Comparison of ENCODE assay signal across 8 cellular contexts in genomic region chr5:90408571-90409317, GRCh38. TPM values are rescaled to one million over a fixed set of nuclear protein-coding genes. Genes with fewer than 3 reads are reported as not detected.
DNase-seq lines count a peak whose midpoint lies in the region; ATAC-seq and TF ChIP-seq lines count a peak whose summit lies in the region.

No MANE protein-coding gene starts in this region.

- TF ChIP-seq CTCF in natural killer cell (IDR thresholded peaks at IDR 0.05) (no peak), GM10266 (IDR thresholded peaks at IDR 0.05; ENCODE audit: control insufficient read depth, insufficient read depth, low read depth, missing control alignments) (no peak)

- no peak overlapping the region for H3K4me3 Mint-ChIP-seq in natural killer cell

- H3K4me1 Mint-ChIP-seq in natural killer cell: no peaks in the 10 kb centered on the region

- no peaks in the 10 kb centered on the region for H3K27me3 ChIP-seq in rectal smooth muscle tissue (ENCODE audit: control insufficient read depth, insufficient read depth, low read length)

- H3K36me3 ChIP-seq in rectal smooth muscle tissue (ENCODE audit: control insufficient read depth, insufficient read depth, low read length): no peaks in the 10 kb centered on the region

- DNase-seq in D341Med (ENCODE audit: low spot score) (peak; percentile 18), NCI-H2171 treated with DMSO at 0.1 percent for 48 hours (lab: John Stamatoyannopoulos, UW) (peak; percentile 1), epithelial cell of prostate (ENCODE audit: low read depth, low spot score) (no peak), natural killer cell (no peak), ecto neural progenitor cell (ENCODE audit: low spot score) (no peak), GM10266 (ENCODE audit: extremely low spot score) (no peak)

- peak overlapping the region; percentile 94 for H3K4me3 ChIP-seq in rectal smooth muscle tissue (ENCODE audit: low read length)

- H3K27me3 Mint-ChIP-seq in natural killer cell (ENCODE audit: low read depth in 2 of 2): peaks cover 0 to under 1% of the 10 kb centered on the region in 2 donors

- no peak overlapping the region for H3K27ac Mint-ChIP-seq in natural killer cell

- intact Hi-C loops in natural killer cell (cut with micrococcal nuclease): loop anchor here (1.0 kb wide), 2 partner anchors 66 to 121 kb away; partner anchors contain the start of genes LYSMD3, MBLAC2 and POLR3G

- ATAC-seq in GM21529 (IDR thresholded peaks at IDR 0.05; ENCODE audit: unreplicated experiment): peak; percentile 1
- no peak for ATAC-seq in natural killer cell

- H3K4me1 ChIP-seq in rectal smooth muscle tissue (ENCODE audit: control insufficient read depth, insufficient read depth, low read length): peaks cover 3% of the 10 kb centered on the region

- H3K27ac ChIP-seq in epithelial cell of prostate: peak overlapping the region; percentile 86
- peak overlapping the region; percentile 98 for H3K27ac ChIP-seq in rectal smooth muscle tissue (ENCODE audit: low read depth, low read length)

- no peaks in the 10 kb centered on the region for H3K36me3 Mint-ChIP-seq in natural killer cell

- peak overlapping the region; percentile 99 for H3K9ac ChIP-seq in rectal smooth muscle tissue (ENCODE audit: low read length)

- H3K9me3 Mint-ChIP-seq in natural killer cell: no peaks in the 10 kb centered on the region

RNA-seq across cellular contexts. Expression of gene CETN3, which starts 0.8 kb away (rescaled TPM):
- total RNA-seq in natural killer cell: 1 to 10 TPM; 3.2 to 8.5 (median 4.0) TPM

Comparison
In these comparisons a context has a peak if more than half of its experiments do, and no peak if none do; other contexts are left out.
1. DNase-seq: peak in D341Med (single experiment) and NCI-H2171 treated with DMSO at 0.1 percent for 48 hours (single experiment); none in epithelial cell of prostate (single experiment), natural killer cell (single experiment), ecto neural progenitor cell (single experiment) and GM10266 (single experiment).